ENCODE assay signal across 21 cellular contexts in genomic region chr12:60191676-60192359, GRCh38.
DNase-seq lines count a peak whose midpoint lies in the region; ATAC-seq, FAIRE-seq and TF ChIP-seq lines count a peak whose summit lies in the region.
"Had no signal": no experiment of that assay in that cellular context is flagged by ENCODE, and none has a peak within 500 bp of the region (broad histone marks: within the 10 kb centered on the region; RNA-seq: fewer than 3 reads in every experiment).

No MANE protein-coding gene starts in this region.

- no peak overlapping the region for H3K4me2 ChIP-seq in fibroblast of lung (ENCODE audit: extremely low read depth, insufficient read depth, low read length)
- H3K4me2 ChIP-seq: BLaER1 treated with 17β-estradiol and CSF1 and Interleukin-3, amounts not matched to agents 10 nM and 100 nM had no signal

- no peaks in the 10 kb centered on the region for H4K20me1 ChIP-seq in fibroblast of lung (ENCODE audit: control insufficient read depth, extremely low read depth, insufficient read depth, low read length)
- H4K20me1 ChIP-seq: BLaER1 treated with 17β-estradiol and CSF1 and Interleukin-3, amounts not matched to agents 10 nM and 100 nM had no signal

- no peak overlapping the region for H2AFZ ChIP-seq in fibroblast of lung (ENCODE audit: low read length)

- TF ChIP-seq CTCF in RWPE2 (IDR thresholded peaks at IDR 0.05; ENCODE audit: poor library complexity, severe bottlenecking) = no peak
- TF ChIP-seq CTCF in fibroblast of lung (conservative IDR thresholded peaks at IDR 0.05 in 1 of 2, IDR thresholded peaks at IDR 0.05 in 1 of 2; ENCODE audit: low read depth in 1 of 2, low read length in 2 of 2) = no peak

- no peaks in the 10 kb centered on the region for H3K36me3 ChIP-seq in RWPE2 (ENCODE audit: low read depth)
- no peaks in the 10 kb centered on the region for H3K36me3 ChIP-seq in fibroblast of lung (ENCODE audit: control insufficient read depth, insufficient read depth, low read length)
- H3K36me3 ChIP-seq: adrenal gland; BLaER1 treated with 17β-estradiol and CSF1 and Interleukin-3, amounts not matched to agents 10 nM and 100 nM; sigmoid colon; tibial nerve had no signal

- H3K9me3 ChIP-seq in RWPE2 (ENCODE audit: severe bottlenecking) (no peaks in the 10 kb centered on the region), fibroblast of lung (ENCODE audit: control insufficient read depth, insufficient read depth, low read depth, low read length) (no peaks in the 10 kb centered on the region)
- H3K9me3 ChIP-seq: BLaER1 treated with 17β-estradiol and CSF1 and Interleukin-3, amounts not matched to agents 10 nM and 100 nM; sigmoid colon; tibial nerve had no signal

- H3K4me1 ChIP-seq in RWPE2 (ENCODE audit: insufficient read depth, poor library complexity, severe bottlenecking) = peaks cover 7% of the 10 kb centered on the region
- H3K4me1 ChIP-seq in fibroblast of lung (ENCODE audit: control insufficient read depth, extremely low read depth, insufficient read depth, low read length) = no peaks in the 10 kb centered on the region
- H3K4me1 ChIP-seq: adrenal gland; BLaER1 treated with 17β-estradiol and CSF1 and Interleukin-3, amounts not matched to agents 10 nM and 100 nM; sigmoid colon; tibial nerve had no signal

- no peaks in the 10 kb centered on the region for H3K27me3 ChIP-seq in RWPE2 (ENCODE audit: insufficient read depth, poor library complexity, severe bottlenecking)
- no peaks in the 10 kb centered on the region for H3K27me3 ChIP-seq in fibroblast of lung (ENCODE audit: control insufficient read depth, insufficient read depth, low read length)
- H3K27me3 ChIP-seq: adrenal gland; BLaER1 treated with 17β-estradiol and CSF1 and Interleukin-3, amounts not matched to agents 10 nM and 100 nM; sigmoid colon; tibial nerve had no signal

- no peak overlapping the region for H3K9ac ChIP-seq in fibroblast of lung (ENCODE audit: insufficient read depth, low read length)
- H3K9ac ChIP-seq: BLaER1 treated with 17β-estradiol and CSF1 and Interleukin-3, amounts not matched to agents 10 nM and 100 nM had no signal

- DNase-seq in GM03348 (ENCODE audit: low spot score) (peak; percentile 54), RWPE2 (ENCODE audit: low spot score) (no peak), fibroblast of lung (ENCODE audit: low read depth in 2 of 2) (peak; percentile 17 to 70), urothelium cell line (ENCODE audit: low spot score) (peak; percentile 20), H4 (ENCODE audit: low spot score) (no peak)
- DNase-seq in stimulated activated CD4-positive, alpha-beta T cell treated with anti-CD3 and anti-CD28 coated beads, Interleukin-4, amount 100 ng/mL, for 4 hours = no peak
- DNase-seq: activated CD8-positive, alpha-beta memory T cell treated with anti-CD3 and anti-CD28 coated beads, Interleukin-2, amount 50 U/mL, for 48 hours; activated gamma-delta T cell; adrenal gland; caudate nucleus; effector CD8-positive, alpha-beta T cell; NCI-H1105 treated with DMSO at 0.1 percent for 48 hours; SHP77; sigmoid colon; stimulated activated naive B cell treated with anti-CD40 and anti-IgM and Interleukin-4, amounts not matched to agents 10 μg/mL and 1 μg/mL and 100 μg/mL, for 72 hours; T-cell had no signal

- FAIRE-seq in urothelium cell line (lab: Jason Lieb, UNC) = no peak
- FAIRE-seq: GM12892 had no signal

- no peak overlapping the region for H3K4me3 ChIP-seq in RWPE2 (ENCODE audit: severe bottlenecking)
- H3K4me3 ChIP-seq in fibroblast of lung (replicated peaks in 1 of 4; ENCODE audit: control extremely low read depth in 1 of 4, insufficient read depth in 1 of 4, low read depth in 3 of 4, low read length in 4 of 4) = no peak overlapping the region
- H3K4me3 ChIP-seq: adrenal gland; BLaER1 treated with 17β-estradiol and CSF1 and Interleukin-3, amounts not matched to agents 10 nM and 100 nM; sigmoid colon; tibial nerve had no signal

- H3K27ac ChIP-seq in RWPE2 (ENCODE audit: poor library complexity, severe bottlenecking) (no peak overlapping the region), fibroblast of lung (ENCODE audit: insufficient read depth, low read length) (no peak overlapping the region)
- H3K27ac ChIP-seq: adrenal gland; BLaER1 treated with 17β-estradiol and CSF1 and Interleukin-3, amounts not matched to agents 10 nM and 100 nM; sigmoid colon; tibial nerve had no signal

- no peaks in the 10 kb centered on the region for H3K79me2 ChIP-seq in fibroblast of lung (ENCODE audit: control insufficient read depth, insufficient read depth, low read length)

- peak; percentile 41; the same call in 1 of the 3 replicates for ATAC-seq in RWPE2 (ENCODE audit: low read depth)
- no peak for ATAC-seq in HG03342 (IDR thresholded peaks at IDR 0.05; ENCODE audit: unreplicated experiment)
- ATAC-seq: natural killer cell treated with Interleukin-12 subunit alpha and Interleukin-12 subunit beta and Interleukin-15 and Interleukin-18, amount 100 ng/mL, for 72 hours; stimulated activated naive B cell treated with anti-CD40 and anti-IgM and Interleukin-4, amounts not matched to agents 10 μg/mL and 1 μg/mL and 100 μg/mL, for 72 hours; T-cell had no signal

Comparison
In these comparisons a context has a peak if more than half of its experiments do, and no peak if none do; other contexts are left out.
1. DNase-seq: peak in GM03348 (single experiment), fibroblast of lung (2 of 2) and urothelium cell line (single experiment); none in RWPE2 (single experiment), H4 (single experiment) and stimulated activated CD4-positive, alpha-beta T cell treated with anti-CD3 and anti-CD28 coated beads, Interleukin-4, amount 100 ng/mL, for 4 hours (0 of 2).